In genomic region chr5:56097055-56097454, GRCh38 we compare ENCODE assay signal across 16 cellular contexts.
DNase-seq lines count a peak whose midpoint lies in the region; ATAC-seq and TF ChIP-seq lines count a peak whose summit lies in the region.
"Had no signal": no experiment of that assay in that cellular context is flagged by ENCODE, and none has a peak within 500 bp of the region (broad histone marks: within the 10 kb centered on the region; RNA-seq: fewer than 3 reads in every experiment).

No MANE protein-coding gene starts in this region.

- H3K27me3 ChIP-seq in PC-3 (ENCODE audit: low read length) (no peaks in the 10 kb centered on the region), liver (ENCODE audit: control insufficient read depth in 4 of 4, insufficient read depth in 4 of 4, low read length in 3 of 4) (no peaks in the 10 kb centered on the region)
- H3K27me3 ChIP-seq: BE2C had no signal

- peak overlapping the region; percentile 74 for H3K4me2 ChIP-seq in PC-3 (ENCODE audit: low read length)

- POLR2A ChIA-PET in PC-3 (lab: Charles Lee; ENCODE audit: unreplicated experiment) = no interaction called here

- no peaks in the 10 kb centered on the region for H3K79me2 ChIP-seq in PC-3 (ENCODE audit: low read length)

- H3K4me1 ChIP-seq in PC-3 (ENCODE audit: insufficient read depth, low read length) = peaks cover 6% of the 10 kb centered on the region
- peaks cover 0 to 9% (median 6%) of the 10 kb centered on the region in 4 donors for H3K4me1 ChIP-seq in liver (ENCODE audit: control insufficient read depth in 4 of 4, insufficient read depth in 4 of 4, low read length in 3 of 4)

- no peak overlapping the region for H3K27ac ChIP-seq in PC-3 (ENCODE audit: low read length)
- peak overlapping the region; percentile 73 to 84 for H3K27ac ChIP-seq in liver (ENCODE audit: low read depth in 1 of 2, low read length in 2 of 2)

- CTCF ChIA-PET in activated naive CD4-positive, alpha-beta T cell treated with anti-CD3 and anti-CD28 coated beads, Interleukin-2, amount 10 ng/mL, durations not matched to agents 7 days and 5 days (lab: Charles Lee) = interaction anchor here (0.7 kb wide), 1 partner anchor 126 kb away, joined by 3 read pairs; no protein-coding TSS in a partner anchor
- CTCF ChIA-PET in PC-3 (lab: Charles Lee) = no interaction called here

- H3K36me3 Mint-ChIP-seq in activated naive CD4-positive, alpha-beta T cell treated with anti-CD3 and anti-CD28 coated beads, Interleukin-2, amount 10 ng/mL, durations not matched to agents 7 days and 5 days = peaks cover 38% of the 10 kb centered on the region

- H3K4me3 ChIP-seq in PC-3 (ENCODE audit: low read length) (peak overlapping the region; percentile 55), liver (ENCODE audit: low read depth in 1 of 3, low read length in 3 of 3) (peak overlapping the region in 2 of 3 donors; percentile 41 to 51)
- H3K4me3 ChIP-seq: GM12878 had no signal

- H3K36me3 ChIP-seq in PC-3 (ENCODE audit: low read depth, low read length) (no peaks in the 10 kb centered on the region), liver (ENCODE audit: control insufficient read depth in 4 of 4, insufficient read depth in 3 of 4, low read depth in 1 of 4, low read length in 3 of 4) (no peaks in the 10 kb centered on the region)
- H3K36me3 ChIP-seq: BE2C had no signal

- H3K9me3 ChIP-seq in PC-3 (ENCODE audit: low read length) (no peaks in the 10 kb centered on the region), liver (ENCODE audit: control insufficient read depth in 4 of 4, low read length in 3 of 4) (no peaks in the 10 kb centered on the region)
- H3K9me3 ChIP-seq: BE2C had no signal

- BruUV-seq in PC-3 (replicated peaks; lab: Mats Ljungman, UMichigan) = no TSS peak

- H3K4me3 Mint-ChIP-seq in activated naive CD4-positive, alpha-beta T cell treated with anti-CD3 and anti-CD28 coated beads, Interleukin-2, amount 10 ng/mL, durations not matched to agents 7 days and 5 days = no peak overlapping the region
- H3K4me3 Mint-ChIP-seq: CD8-positive, alpha-beta memory T cell had no signal

- DNase-seq in activated naive CD4-positive, alpha-beta T cell treated with anti-CD3 and anti-CD28 coated beads, Interleukin-2, amount 10 ng/mL, durations not matched to agents 7 days and 5 days = no peak
- no peak for DNase-seq in activated naive CD4-positive, alpha-beta T cell treated with anti-CD3 and anti-CD28 coated beads, Interleukin-2, amount 50 U/mL, for 16 hours
- DNase-seq in PC-3 = no peak
- no peak for DNase-seq in activated CD8-positive, alpha-beta memory T cell treated with anti-CD3 and anti-CD28 coated beads, Interleukin-2, amount 50 U/mL, for 48 hours
- no peak for DNase-seq in stimulated activated CD4-positive, alpha-beta T cell treated with anti-CD3 and anti-CD28 coated beads, Interleukin-2, amount 100 ng/mL, for 48 hours
- DNase-seq: BE2C; CD8-positive, alpha-beta memory T cell; GDM1; GOT3; MM.1S; NCI-H1092 treated with DMSO at 0.1 percent for 48 hours; NCI-H446; NK-92 treated with Interleukin-12 subunit alpha and Interleukin-12 subunit beta, amount 100 ng/mL, for 24 hours had no signal

- no peak overlapping the region for H3K9ac ChIP-seq in PC-3 (ENCODE audit: low read length)
- peak overlapping the region in 1 of 2 donors; percentile 73 for H3K9ac ChIP-seq in liver (ENCODE audit: low read depth in 1 of 2, low read length in 2 of 2)

- peak overlapping the region; percentile 68 for H3K27ac Mint-ChIP-seq in activated naive CD4-positive, alpha-beta T cell treated with anti-CD3 and anti-CD28 coated beads, Interleukin-2, amount 10 ng/mL, durations not matched to agents 7 days and 5 days
- H3K27ac Mint-ChIP-seq: CD8-positive, alpha-beta memory T cell had no signal

- intact Hi-C loops in PC-3 (cut with micrococcal nuclease) = loop anchor here (10.0 kb wide), 1 partner anchor 98 kb away; no protein-coding TSS in a partner anchor

- H3K9me2 ChIP-seq in PC-3 (replicated peaks; ENCODE audit: low read length) = no peaks in the 10 kb centered on the region

- no peaks in the 10 kb centered on the region for H4K20me1 ChIP-seq in PC-3 (ENCODE audit: low read length)

- WGBS in liver = 69% methylated on average over 3 of the region's 3 CpGs

- no peaks in the 10 kb centered on the region for H3K27me3 Mint-ChIP-seq in activated naive CD4-positive, alpha-beta T cell treated with anti-CD3 and anti-CD28 coated beads, Interleukin-2, amount 10 ng/mL, durations not matched to agents 7 days and 5 days
- H3K27me3 Mint-ChIP-seq: CD8-positive, alpha-beta memory T cell had no signal

- no peak for TF ChIP-seq RAD21 in liver (IDR thresholded peaks at IDR 0.05)

- peaks cover 92% of the 10 kb centered on the region for H3K4me1 Mint-ChIP-seq in activated naive CD4-positive, alpha-beta T cell treated with anti-CD3 and anti-CD28 coated beads, Interleukin-2, amount 10 ng/mL, durations not matched to agents 7 days and 5 days

- H3K9me3 Mint-ChIP-seq in activated naive CD4-positive, alpha-beta T cell treated with anti-CD3 and anti-CD28 coated beads, Interleukin-2, amount 10 ng/mL, durations not matched to agents 7 days and 5 days = peaks cover 2% of the 10 kb centered on the region
- H3K9me3 Mint-ChIP-seq: CD8-positive, alpha-beta memory T cell had no signal

- peak overlapping the region; percentile 64 for H2AFZ ChIP-seq in PC-3 (ENCODE audit: low read length)

- ATAC-seq in PC-3 (no peak), HG02588 (IDR thresholded peaks at IDR 0.05; ENCODE audit: unreplicated experiment) (no peak)
- ATAC-seq: GM12878 had no signal

- no peaks in the 10 kb centered on the region for H3F3A ChIP-seq in PC-3 (ENCODE audit: low read length, unreplicated experiment)

- TF ChIP-seq CTCF in PC-3 (conservative IDR thresholded peaks at IDR 0.05; ENCODE audit: low read depth, low read length) (no peak), liver (IDR thresholded peaks at IDR 0.05; ENCODE audit: low read depth, low read length, missing input control) (no peak)

TF ChIP-seq in liver, 16 proteins besides CTCF, POLR2A, EP300 and RAD21:
- no peak for TF ChIP-seq HNF4G (IDR thresholded peaks at IDR 0.05)
